Comparison of ENCODE assay signal across 25 cellular contexts in genomic region chr5:174431504-174431903, GRCh38.
"Had no signal": no experiment of that assay in that cellular context is flagged by ENCODE, and none has a peak within 500 bp of the region (broad histone marks: within the 10 kb centered on the region; RNA-seq: fewer than 3 reads in every experiment).

No MANE protein-coding gene starts in this region.

- FAIRE-seq: pancreas had no signal

- H3K4me1 ChIP-seq: heart left ventricle, pancreas, right atrium auricular region, thyroid gland had no signal

- H3K9me3 ChIP-seq: heart left ventricle, pancreas, right atrium auricular region, stomach, thyroid gland had no signal

- DNase-seq: activated CD4-positive, alpha-beta memory T cell treated with anti-CD3 and anti-CD28 coated beads, Interleukin-2, amount 10 ng/mL, durations not matched to agents 7 days and 5 days; activated CD4-positive, alpha-beta T cell treated with anti-CD3 and anti-CD28 coated beads, Interleukin-2, amount 10 ng/mL, durations not matched to agents 24 days and 14 days; activated CD4-positive, CD25-positive, alpha-beta regulatory T cell treated with anti-CD3 and anti-CD28 coated beads, Interleukin-2, amount 50 U/mL, for 72 hours; activated gamma-delta T cell treated with Interleukin-2 at 50 U/mL for 16 hours; activated naive CD4-positive, alpha-beta T cell treated with anti-CD3 and anti-CD28 coated beads, Interleukin-2, amount 50 U/mL, for 16 hours; activated T-cell treated with anti-CD3 and anti-CD28 coated beads, Interleukin-2, amount 50 U/mL, for 4 hours; amniotic stem cell; caudate nucleus; endodermal cell; foreskin fibroblast; heart left ventricle; hypothalamus; immature natural killer cell; naive thymus-derived CD8-positive, alpha-beta T cell; nucleus accumbens; pancreas; stimulated activated CD4-positive, alpha-beta T cell treated with anti-CD3 and anti-CD28 coated beads, Interleukin-15, amount 100 ng/mL, for 24 hours; stimulated activated CD4-positive, alpha-beta T cell treated with anti-CD3 and anti-CD28 coated beads, Interleukin-2, amount 100 ng/mL, for 24 hours; stimulated activated naive B cell treated with anti-CD40 and anti-IgM and Interleukin-4, amounts not matched to agents 10 μg/mL and 1 μg/mL and 100 μg/mL, for 72 hours; stomach; T1000; thyroid gland had no signal

- H3K36me3 ChIP-seq: heart left ventricle, pancreas, right atrium auricular region, stomach, thyroid gland had no signal

- H3K27me3 ChIP-seq: pancreas, right atrium auricular region, thyroid gland had no signal

- ATAC-seq: activated T-cell treated with anti-CD3 and anti-CD28 coated beads, Interleukin-2, amount 50 U/mL, for 4 hours; activated T-helper 17 cell treated with anti-CD3 and anti-CD28 coated beads, Interleukin-2, amount 50 U/mL, for 72 hours; esophagus mucosa; heart left ventricle; naive thymus-derived CD8-positive, alpha-beta T cell; pancreas; stimulated activated naive B cell treated with anti-CD40 and anti-IgM and Interleukin-4, amounts not matched to agents 10 μg/mL and 1 μg/mL and 100 μg/mL, for 72 hours had no signal

- H3K4me3 ChIP-seq: heart left ventricle, pancreas, right atrium auricular region, stomach, thyroid gland had no signal

- H3K27ac ChIP-seq: heart left ventricle, pancreas, right atrium auricular region, stomach, thyroid gland had no signal
